Comparison of ENCODE assay signal across 19 cellular contexts in the genomic region with DNA sequence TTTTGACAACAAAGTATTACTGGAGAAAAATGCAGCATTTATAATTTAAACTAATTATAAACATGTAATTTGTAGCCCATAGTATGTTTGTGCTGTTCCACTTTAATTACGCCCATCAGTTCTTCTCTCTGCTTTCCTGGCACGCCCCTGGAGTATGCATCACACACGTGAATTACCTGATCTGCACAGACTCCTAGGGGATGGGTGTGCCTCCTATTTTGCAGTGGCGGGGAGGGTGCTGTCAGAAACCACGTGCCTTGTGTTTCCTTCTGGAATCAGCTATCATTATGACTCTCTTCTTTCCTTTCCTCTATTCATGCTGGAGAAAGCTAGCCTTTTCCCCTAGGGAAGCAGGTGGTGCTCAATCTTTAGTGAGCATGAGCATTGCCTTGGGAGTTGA. TPM values are rescaled to one million over a fixed set of nuclear protein-coding genes. Genes with fewer than 3 reads are reported as not detected.
A peak's percentile ranks its signal among the peaks of the same experiment; 100 is the strongest.
DNase-seq lines count a peak whose midpoint lies in the region; ATAC-seq, FAIRE-seq and TF ChIP-seq lines count a peak whose summit lies in the region.
"Had no signal": no experiment of that assay in that cellular context is flagged by ENCODE, and none has a peak within 500 bp of the region (broad histone marks: within the 10 kb centered on the region; RNA-seq: fewer than 3 reads in every experiment).

No MANE protein-coding gene starts in this region.

- intact Hi-C loops in K562 (cut with micrococcal nuclease) (loop anchor here (5.0 kb wide), 1 partner anchor 62 kb away; no protein-coding TSS in a partner anchor), mucosa of descending colon (cut with DNase I, micrococcal nuclease) (no loop called here)

- H3K36me3 ChIP-seq in K562 (ENCODE audit: control insufficient read depth, insufficient read depth, low read length) = no peaks in the 10 kb centered on the region
- no peaks in the 10 kb centered on the region for H3K36me3 ChIP-seq in mucosa of descending colon (ENCODE audit: low read depth)
- no peaks in the 10 kb centered on the region for H3K36me3 ChIP-seq in MG63

- H3K4me1 ChIP-seq in K562 (replicated peaks in 1 of 2; ENCODE audit: control insufficient read depth in 2 of 2, insufficient read depth in 2 of 2, low read length in 2 of 2) (no peaks in the 10 kb centered on the region), mucosa of descending colon (ENCODE audit: low read depth) (no peaks in the 10 kb centered on the region)

- POLR2A ChIA-PET in K562 (lab: Yijun Ruan, JAX) = no interaction called here

- TF ChIP-seq POLR2A in K562 (conservative IDR thresholded peaks at IDR 0.05) = no peak

- H3K9ac ChIP-seq in K562 (ENCODE audit: insufficient read depth in 1 of 2, low read depth in 2 of 2, low read length in 2 of 2) = no peak overlapping the region

- ATAC-seq in K562 = peak; percentile 33; the same call in 1 of the 3 replicates
- ATAC-seq in mucosa of descending colon = peak; percentile 88
- ATAC-seq: PC-3, T-cell had no signal

- no peaks in the 10 kb centered on the region for H3K9me1 ChIP-seq in K562 (ENCODE audit: control insufficient read depth, insufficient read depth, low read length)

- no peak for TF ChIP-seq EP300 in K562 (IDR thresholded peaks at IDR 0.05; ENCODE audit: low read length)

- no peak overlapping the region for H3K4me2 ChIP-seq in K562 (ENCODE audit: insufficient read depth, low read length)

- H3K79me2 ChIP-seq in K562 (ENCODE audit: control insufficient read depth, insufficient read depth, low read length) = no peaks in the 10 kb centered on the region

- 17% methylated on average over 5 of the region's 5 CpGs for WGBS in K562 (ENCODE audit: insufficient coverage, low coverage, missing lambda C conversion rate)

- no peak for FAIRE-seq in K562 (lab: Jason Lieb, UNC)

- H4K20me1 ChIP-seq in K562 (replicated peaks; ENCODE audit: control insufficient read depth, insufficient read depth, low read length) = no peaks in the 10 kb centered on the region

- H3K9me3 ChIP-seq in K562 (replicated peaks; ENCODE audit: control insufficient read depth, insufficient read depth, low read depth, low read length) = no peaks in the 10 kb centered on the region
- H3K9me3 ChIP-seq in mucosa of descending colon = no peaks in the 10 kb centered on the region
- no peaks in the 10 kb centered on the region for H3K9me3 ChIP-seq in MG63

- no TSS peak for BruUV-seq in K562 (replicated peaks; lab: Mats Ljungman, UMichigan)

- H3K4me3 ChIP-seq in K562 = no peak overlapping the region
- no peak overlapping the region for H3K4me3 ChIP-seq in mucosa of descending colon
- no peak overlapping the region for H3K4me3 ChIP-seq in MG63
- H3K4me3 ChIP-seq: SK-N-MC had no signal

- CTCF ChIA-PET in K562 (lab: Yijun Ruan, JAX; ENCODE audit: low intra/inter-chr PET ratio) = interaction anchor here (0.6 kb wide), 1 partner anchor 885 kb away, joined by 3 read pairs; no protein-coding TSS in a partner anchor

- no peak overlapping the region for H3K27ac ChIP-seq in K562 (ENCODE audit: extremely low read depth, low read depth, low read length)
- H3K27ac ChIP-seq: SK-N-MC had no signal

- DNase-seq in NCI-H1417 (lab: John Stamatoyannopoulos, UW) (peak; percentile 2 to 23 (median 9)), NCI-H1417 treated with DMSO at 0.1 percent for 48 hours (lab: John Stamatoyannopoulos, UW) (no peak), NCI-H2107 (lab: John Stamatoyannopoulos, UW) (peak; percentile 0), K562 (ENCODE audit: extremely low read depth in 1 of 4, low spot score in 3 of 4) (no peak), mucosa of descending colon (peak in 2 of 3 donors; percentile 27 to 41), MG63 (no peak), amniotic stem cell (lab: John Stamatoyannopoulos, UW) (no peak), medulla oblongata (ENCODE audit: extremely low spot score) (no peak)
- DNase-seq: 8988T; CD4-positive, alpha-beta memory T cell; DMS79 treated with DMSO at 0.1 percent for 48 hours; HCEC 1CT; KG1; NCI-H1092; NCI-H187; NCI-H510A treated with DMSO at 0.1 percent for 48 hours; PC-3; T-cell had no signal

- in situ Hi-C loops in K562 (cut with MboI) = loop anchor here (5.0 kb wide), 1 partner anchor 58 kb away; no protein-coding TSS in a partner anchor

- H3K27me3 ChIP-seq in K562 (ENCODE audit: control insufficient read depth in 2 of 2, insufficient read depth in 2 of 2, low read length in 2 of 2) (no peaks in the 10 kb centered on the region), MG63 (no peaks in the 10 kb centered on the region)

- TF ChIP-seq CTCF in K562 (IDR thresholded peaks at IDR 0.05 in 2 of 3, conservative IDR thresholded peaks at IDR 0.05 in 1 of 3; ENCODE audit: insufficient read depth in 2 of 3, low read depth in 1 of 3, low read length in 3 of 3) = no peak
- TF ChIP-seq CTCF in mucosa of descending colon (IDR thresholded peaks at IDR 0.05) = no peak

- TF ChIP-seq RAD21 in K562 (CRISPR knock-in tag; conservative IDR thresholded peaks at IDR 0.05 in 1 of 2, IDR thresholded peaks at IDR 0.05 in 1 of 2) = no peak

- no peak overlapping the region for H2AFZ ChIP-seq in K562 (ENCODE audit: low read depth, low read length)

TF ChIP-seq in K562, 482 proteins besides CTCF, POLR2A, EP300 and RAD21 (continues in another document):
- TF ChIP-seq, protein P1, sequence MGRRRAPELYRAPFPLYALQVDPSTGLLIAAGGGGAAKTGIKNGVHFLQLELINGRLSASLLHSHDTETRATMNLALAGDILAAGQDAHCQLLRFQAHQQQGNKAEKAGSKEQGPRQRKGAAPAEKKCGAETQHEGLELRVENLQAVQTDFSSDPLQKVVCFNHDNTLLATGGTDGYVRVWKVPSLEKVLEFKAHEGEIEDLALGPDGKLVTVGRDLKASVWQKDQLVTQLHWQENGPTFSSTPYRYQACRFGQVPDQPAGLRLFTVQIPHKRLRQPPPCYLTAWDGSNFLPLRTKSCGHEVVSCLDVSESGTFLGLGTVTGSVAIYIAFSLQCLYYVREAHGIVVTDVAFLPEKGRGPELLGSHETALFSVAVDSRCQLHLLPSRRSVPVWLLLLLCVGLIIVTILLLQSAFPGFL (CRISPR knock-in tag; IDR thresholded peaks at IDR 0.05) = no peak
- TF ChIP-seq, protein P2, sequence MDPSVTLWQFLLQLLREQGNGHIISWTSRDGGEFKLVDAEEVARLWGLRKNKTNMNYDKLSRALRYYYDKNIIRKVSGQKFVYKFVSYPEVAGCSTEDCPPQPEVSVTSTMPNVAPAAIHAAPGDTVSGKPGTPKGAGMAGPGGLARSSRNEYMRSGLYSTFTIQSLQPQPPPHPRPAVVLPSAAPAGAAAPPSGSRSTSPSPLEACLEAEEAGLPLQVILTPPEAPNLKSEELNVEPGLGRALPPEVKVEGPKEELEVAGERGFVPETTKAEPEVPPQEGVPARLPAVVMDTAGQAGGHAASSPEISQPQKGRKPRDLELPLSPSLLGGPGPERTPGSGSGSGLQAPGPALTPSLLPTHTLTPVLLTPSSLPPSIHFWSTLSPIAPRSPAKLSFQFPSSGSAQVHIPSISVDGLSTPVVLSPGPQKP (CRISPR knock-in tag; IDR thresholded peaks at IDR 0.05) = no peak
- TF ChIP-seq ZNF354B (CRISPR knock-in tag; IDR thresholded peaks at IDR 0.05) (no peak), ZNF584 (CRISPR knock-in tag; IDR thresholded peaks at IDR 0.05; ENCODE audit: low read depth) (no peak), HNRNPLL (IDR thresholded peaks at IDR 0.05; ENCODE audit: low read depth, low read length, poor library complexity, severe bottlenecking) (no peak), NR4A1 (CRISPR knock-in tag; IDR thresholded peaks at IDR 0.05) (no peak), NR4A1 (tag; IDR thresholded peaks at IDR 0.05) (no peak)
- TF ChIP-seq, protein P3, sequence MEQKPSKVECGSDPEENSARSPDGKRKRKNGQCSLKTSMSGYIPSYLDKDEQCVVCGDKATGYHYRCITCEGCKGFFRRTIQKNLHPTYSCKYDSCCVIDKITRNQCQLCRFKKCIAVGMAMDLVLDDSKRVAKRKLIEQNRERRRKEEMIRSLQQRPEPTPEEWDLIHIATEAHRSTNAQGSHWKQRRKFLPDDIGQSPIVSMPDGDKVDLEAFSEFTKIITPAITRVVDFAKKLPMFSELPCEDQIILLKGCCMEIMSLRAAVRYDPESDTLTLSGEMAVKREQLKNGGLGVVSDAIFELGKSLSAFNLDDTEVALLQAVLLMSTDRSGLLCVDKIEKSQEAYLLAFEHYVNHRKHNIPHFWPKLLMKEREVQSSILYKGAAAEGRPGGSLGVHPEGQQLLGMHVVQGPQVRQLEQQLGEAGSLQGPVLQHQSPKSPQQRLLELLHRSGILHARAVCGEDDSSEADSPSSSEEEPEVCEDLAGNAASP (IDR thresholded peaks at IDR 0.05) = no peak

RNA-seq across cellular contexts. Expression of a gene that starts 43.3 kb away (rescaled TPM):
- total RNA-seq in K562 (2011; cell fraction: chromatin; rRNA removed; ENCODE audit: low replicate concordance) = 346 and 447 TPM in 2 replicates
- total RNA-seq in K562 (2011; cell fraction: nucleolus; rRNA removed) = 526 and 614 TPM in 2 replicates
- total RNA-seq in K562 (2011; cell fraction: nucleoplasm; rRNA removed) = 1,360 and 2,588 TPM in 2 replicates
- total RNA-seq in K562 (2014; rRNA removed) = 4,345 and 7,063 TPM in 2 replicates
- 6,408 and 7,046 TPM in 2 replicates for total RNA-seq in K562 (2014; rRNA removed; fragmentation: Illumina TruSeq; extraction: Trizol)
- 6,302 and 6,440 TPM in 2 replicates for total RNA-seq in K562 (2015; rRNA removed; fragmentation: Illumina TruSeq; extraction: Trizol)
- 3,252 and 3,488 TPM in 2 replicates for total RNA-seq in K562 (2021)
- polyA plus RNA-seq in K562 (2011; rRNA removed) = 4,543 and 4,761 TPM in 2 replicates
- polyA plus RNA-seq in K562 (2011; cell fraction: cytosol; rRNA removed) = 2,442 and 6,019 TPM in 2 replicates
- polyA plus RNA-seq in K562 (2011; cell fraction: nucleus; rRNA removed) = 1,013 and 2,216 TPM in 2 replicates
- 5,059 and 9,769 TPM in 2 replicates for polyA plus RNA-seq in K562 (2012)
- polyA plus RNA-seq in K562 (2014; fragmentation: Illumina TruSeq; extraction: Trizol) = 5,425 and 5,953 TPM in 2 replicates
- polyA plus RNA-seq in K562 (2014; fragmentation: Nextera tagmentation; extraction: Ambion mirVana) = 1,000 to 10,000 TPM; 5,181 to 6,445 TPM
- 7,344 and 10,689 TPM in 2 replicates for polyA plus RNA-seq in K562 (2014; rRNA removed)
- 6,635 and 7,075 TPM in 2 replicates for polyA minus RNA-seq in K562 (2011; rRNA and poly(A)+ RNA removed)
- 1,206 and 1,219 TPM in 2 replicates for polyA minus RNA-seq in K562 (2011; cell fraction: cytosol; rRNA and poly(A)+ RNA removed)
- 123 and 336 TPM in 2 replicates for polyA minus RNA-seq in K562 (2011; cell fraction: nucleus; rRNA and poly(A)+ RNA removed)
- total RNA-seq in mucosa of descending colon = 1,000 to 10,000 TPM; 1,146 to 1,498 (median 1,222) TPM
- 7,701 and 9,321 TPM in 2 replicates for total RNA-seq in MG63 (2014; rRNA removed; shearing (Covaris generic); ENCODE audit: low replicate concordance)

Comparison
In these comparisons a context has a peak if more than half of its experiments do, and no peak if none do; other contexts are left out.
1. DNase-seq: peak in NCI-H1417 (3 of 3), NCI-H2107 (single experiment) and mucosa of descending colon (2 of 3); none in NCI-H1417 treated with DMSO at 0.1 percent for 48 hours (single experiment), K562 (0 of 4), MG63 (single experiment), amniotic stem cell (single experiment) and medulla oblongata (single experiment).